8 cellular contexts compared by ENCODE assay signal in genomic region chr3:122514123-122515019, GRCh38. TPM values are rescaled to one million over a fixed set of nuclear protein-coding genes. Genes with fewer than 3 reads are reported as not detected.
DNase-seq lines count a peak whose midpoint lies in the region; ATAC-seq and TF ChIP-seq lines count a peak whose summit lies in the region.

KPNA1 (minus strand) TSS chr3:122514939; CDS start chr3:122496565, 18,374 bp downstream.

- H3K27ac Mint-ChIP-seq in activated B cell treated with CpG ODN at 0.5 μM for 24 hours (peak within 1 kb of the TSS; percentile 82), immature natural killer cell (peak within 1 kb of the TSS; percentile 92 to 97 (median 94))

- H3K4me3 Mint-ChIP-seq in activated B cell treated with CpG ODN at 0.5 μM for 24 hours (peak within 1 kb of the TSS; percentile 85), immature natural killer cell (peak within 1 kb of the TSS; percentile 85 to 92 (median 89))

- no peaks in the 10 kb centered on the region for H3K27me3 Mint-ChIP-seq in activated B cell treated with CpG ODN at 0.5 μM for 24 hours
- peaks cover 0 to 10% (median 5%) of the 10 kb centered on the region in 3 donors for H3K27me3 Mint-ChIP-seq in immature natural killer cell (ENCODE audit: low read depth in 3 of 3)

- peak within 1 kb of the TSS; percentile 62 to 80 for H3K4me3 ChIP-seq in cardiac fibroblast (replicated peaks in 1 of 2; ENCODE audit: low read depth in 2 of 2, low read length in 2 of 2)

- no peak for TF ChIP-seq CTCF in activated B cell treated with CpG ODN at 0.5 μM for 24 hours (IDR thresholded peaks at IDR 0.05)
- no peak for TF ChIP-seq CTCF in cardiac fibroblast (IDR thresholded peaks at IDR 0.05; ENCODE audit: low read depth, low read length)

- peak; percentile 97 for DNase-seq in AG08395 (ENCODE audit: low spot score)
- peak; percentile 70 for DNase-seq in NCI-H2227 treated with DMSO at 0.1 percent for 48 hours (lab: John Stamatoyannopoulos, UW)
- peak; percentile 92 for DNase-seq in activated B cell treated with CpG ODN at 0.5 μM for 24 hours
- peak; percentile 89 to 92 for DNase-seq in cardiac fibroblast (ENCODE audit: low read depth in 2 of 2)
- peak; percentile 88 to 90 (median 90) for DNase-seq in immature natural killer cell
- DNase-seq in smooth muscle cell of the brain vasculature (ENCODE audit: low read depth, low spot score): peak; percentile 67

- CTCF ChIA-PET in activated B cell treated with CpG ODN at 0.5 μM for 24 hours (lab: Charles Lee): no interaction called here

- intact Hi-C loops in activated B cell treated with CpG ODN at 0.5 μM for 24 hours (cut with micrococcal nuclease): loop anchor here (1.0 to 10.0 kb wide), 11 partner anchors 18 to 1070 kb away; partner anchors contain the start of genes GOLGB1, HACD2, HSPBAP1 and MIX23

- POLR2A ChIA-PET in activated B cell treated with CpG ODN at 0.5 μM for 24 hours (lab: Charles Lee): interaction anchor here (0.6 to 2.2 kb wide), 17 partner anchors 10 to 854 kb away, joined by 3 to 16 read pairs (median 4); partner anchors contain the start of genes FAM162A, HCLS1, HSPBAP1 and PARP15

- ATAC-seq in GM18907 (IDR thresholded peaks at IDR 0.05; ENCODE audit: unreplicated experiment): peak; percentile 87
- ATAC-seq in HG03139 (IDR thresholded peaks at IDR 0.05; ENCODE audit: unreplicated experiment): peak; percentile 70
- ATAC-seq in activated B cell treated with CpG ODN at 0.5 μM for 24 hours (ENCODE audit: low read depth): peak; percentile 83

- peaks cover 19% of the 10 kb centered on the region for H3K36me3 Mint-ChIP-seq in activated B cell treated with CpG ODN at 0.5 μM for 24 hours (ENCODE audit: low read depth)
- peaks cover 0 to 9% (median 0%) of the 10 kb centered on the region in 3 donors for H3K36me3 Mint-ChIP-seq in immature natural killer cell

- peaks cover 42% of the 10 kb centered on the region for H3K4me1 Mint-ChIP-seq in activated B cell treated with CpG ODN at 0.5 μM for 24 hours
- peaks cover 42 to 53% of the 10 kb centered on the region in 2 donors for H3K4me1 Mint-ChIP-seq in immature natural killer cell

- peaks cover 7% of the 10 kb centered on the region for H3K9me3 Mint-ChIP-seq in activated B cell treated with CpG ODN at 0.5 μM for 24 hours
- no peaks in the 10 kb centered on the region for H3K9me3 Mint-ChIP-seq in immature natural killer cell

RNA-seq across cellular contexts. Expression of gene KPNA1, which starts in this region (rescaled TPM):
- total RNA-seq in activated B cell treated with CpG ODN at 0.5 μM for 24 hours: 72.9 and 76.4 TPM in 2 replicates
- 10 to 100 TPM; 42.9 to 71.8 (median 63.6) TPM for polyA plus RNA-seq in immature natural killer cell

Comparison
In these comparisons a context has a peak if more than half of its experiments do, and no peak if none do; other contexts are left out.
1. Peak in every context shown above with its lines: DNase-seq, ATAC-seq and H3K4me3 ChIP-seq.